ENCODE assay signal across 28 cellular contexts in genomic region chr22:28024422-28024888, GRCh38.
DNase-seq lines count a peak whose midpoint lies in the region; ATAC-seq, FAIRE-seq and TF ChIP-seq lines count a peak whose summit lies in the region.
"Had no signal": no experiment of that assay in that cellular context is flagged by ENCODE, and none has a peak within 500 bp of the region (broad histone marks: within the 10 kb centered on the region; RNA-seq: fewer than 3 reads in every experiment).

No MANE protein-coding gene starts in this region.

- peak overlapping the region; percentile 51 for H4K8ac ChIP-seq in H1 (ENCODE audit: extremely low read depth, insufficient read depth, low read length)

- no peaks in the 10 kb centered on the region for H3K27me3 Mint-ChIP-seq in osteocyte (ENCODE audit: unreplicated experiment)
- H3K27me3 Mint-ChIP-seq: activated naive CD8-positive, alpha-beta T cell treated with anti-CD3 and anti-CD28 coated beads for 36 hours; B cell had no signal

- DNase-seq in activated CD8-positive, alpha-beta memory T cell treated with anti-CD3 and anti-CD28 coated beads, Interleukin-2, amount 50 U/mL, for 48 hours = peak; percentile 42
- no peak for DNase-seq in activated CD8-positive, alpha-beta memory T cell treated with anti-CD3 and anti-CD28 coated beads for 24 hours
- DNase-seq in H1 (ENCODE audit: low read depth in 1 of 2, low spot score in 2 of 2) (no peak), osteocyte (ENCODE audit: extremely low spot score, unreplicated experiment) (peak; percentile 60), upper lobe of right lung (peak; percentile 29), RKO (ENCODE audit: low spot score) (no peak)
- no peak for DNase-seq in activated naive CD4-positive, alpha-beta T cell treated with anti-CD3 and anti-CD28 coated beads, Interleukin-2, amount 50 U/mL, for 72 hours (ENCODE audit: low spot score in 2 of 2)
- DNase-seq: activated CD4-positive, CD25-positive, alpha-beta regulatory T cell treated with anti-CD3 and anti-CD28 coated beads, Interleukin-2, amount 50 U/mL, for 72 hours; activated naive CD8-positive, alpha-beta T cell treated with anti-CD3 and anti-CD28 coated beads for 36 hours; CD8-positive, alpha-beta memory T cell; DMS153; heart right ventricle; left cardiac atrium; mesenchymal stem cell; MM.1S; NCI-H1417; NCI-H2081 treated with DMSO at 0.1 percent for 48 hours; nucleus accumbens; SHP77; stimulated activated CD4-positive, alpha-beta T cell treated with anti-CD3 and anti-CD28 coated beads, Interleukin-4, amount 100 ng/mL, for 4 hours; stimulated activated naive CD8-positive, alpha-beta T cell treated with anti-CD3 and anti-CD28 coated beads, Interleukin-15, Interleukin-2, amounts not matched to agents 100 U/mL and 50 U/mL, for 24 hours had no signal

- no peak overlapping the region for H2BK5ac ChIP-seq in H1 (ENCODE audit: low read depth, low read length)

- no peak overlapping the region for H3K4me3 Mint-ChIP-seq in osteocyte (ENCODE audit: unreplicated experiment)
- H3K4me3 Mint-ChIP-seq: activated naive CD8-positive, alpha-beta T cell treated with anti-CD3 and anti-CD28 coated beads for 36 hours; B cell; CD8-positive, alpha-beta memory T cell had no signal

- H3K9me3 Mint-ChIP-seq in osteocyte (ENCODE audit: unreplicated experiment) = no peaks in the 10 kb centered on the region
- no peaks in the 10 kb centered on the region for H3K9me3 Mint-ChIP-seq in activated naive CD4-positive, alpha-beta T cell treated with anti-CD3 and anti-CD28 coated beads, Interleukin-2, amount 50 U/mL, for 72 hours
- H3K9me3 Mint-ChIP-seq: activated naive CD8-positive, alpha-beta T cell treated with anti-CD3 and anti-CD28 coated beads for 36 hours; CD8-positive, alpha-beta memory T cell had no signal

- TF ChIP-seq CTCF in H1 (IDR thresholded peaks at IDR 0.05; ENCODE audit: control extremely low read depth in 1 of 3, insufficient read depth in 1 of 3, low read depth in 1 of 3, low read length in 3 of 3) (no peak), osteocyte (IDR thresholded peaks at IDR 0.05) (no peak), upper lobe of right lung (IDR thresholded peaks at IDR 0.05) (no peak)

- H4K91ac ChIP-seq in H1 (replicated peaks; ENCODE audit: insufficient read length, low read length) = no peak overlapping the region

- no peaks in the 10 kb centered on the region for H3K36me3 ChIP-seq in H1 (ENCODE audit: control insufficient read depth in 2 of 4, insufficient read depth in 4 of 4, low read length in 3 of 4)
- H3K36me3 ChIP-seq in upper lobe of right lung = no peaks in the 10 kb centered on the region

- CTCF ChIA-PET in H1 (lab: Charles Lee; ENCODE audit: partially characterized antibody) = interaction anchor here (0.7 to 1.2 kb wide), 3 partner anchors 88 to 550 kb away, joined by 3 read pairs; no protein-coding TSS in a partner anchor

- H2BK120ac ChIP-seq in H1 (replicated peaks; ENCODE audit: low read depth, low read length) = no peak overlapping the region

- peaks cover 8% of the 10 kb centered on the region for H3K36me3 Mint-ChIP-seq in osteocyte (ENCODE audit: unreplicated experiment)
- H3K36me3 Mint-ChIP-seq in activated naive CD4-positive, alpha-beta T cell treated with anti-CD3 and anti-CD28 coated beads, Interleukin-2, amount 50 U/mL, for 72 hours = no peaks in the 10 kb centered on the region
- H3K36me3 Mint-ChIP-seq: activated naive CD8-positive, alpha-beta T cell treated with anti-CD3 and anti-CD28 coated beads for 36 hours; CD8-positive, alpha-beta memory T cell had no signal

- peaks cover 0 to 1% of the 10 kb centered on the region in 2 experiments for H4K20me1 ChIP-seq in H1 (replicated peaks in 1 of 2; ENCODE audit: control insufficient read depth in 1 of 2, insufficient read depth in 2 of 2, low read length in 2 of 2)

- H3K27me3 ChIP-seq in H1 (replicated peaks in 1 of 4; ENCODE audit: control insufficient read depth in 3 of 4, extremely low read depth in 1 of 4, insufficient read depth in 3 of 4, low read length in 3 of 4) (no peaks in the 10 kb centered on the region), upper lobe of right lung (no peaks in the 10 kb centered on the region)
- H3K27me3 ChIP-seq: body of pancreas, heart right ventricle, tibial artery had no signal

- no peak overlapping the region for H3K4me2 ChIP-seq in H1 (ENCODE audit: insufficient read depth in 1 of 2, low read depth in 2 of 2, low read length in 2 of 2)

- no peaks in the 10 kb centered on the region for H3K79me2 ChIP-seq in H1 (ENCODE audit: control insufficient read depth in 1 of 2, insufficient read depth in 2 of 2, low read length in 2 of 2)

- no peak overlapping the region for H3K23ac ChIP-seq in H1 (ENCODE audit: insufficient read length)

- H3K4me1 ChIP-seq in H1 (replicated peaks in 1 of 4; ENCODE audit: control insufficient read depth in 3 of 4, insufficient read depth in 4 of 4, low read length in 3 of 4) = peaks cover 0 to 6% (median under 1%) of the 10 kb centered on the region in 4 experiments; a peak in 3 of 7 replicates
- peaks cover 27% of the 10 kb centered on the region for H3K4me1 ChIP-seq in upper lobe of right lung

- no peak for TF ChIP-seq EP300 in H1 (IDR thresholded peaks at IDR 0.05; ENCODE audit: borderline replicate concordance in 1 of 2, low read depth in 2 of 2, low read length in 2 of 2)

- no peak overlapping the region for H3K27ac Mint-ChIP-seq in osteocyte (ENCODE audit: unreplicated experiment)
- H3K27ac Mint-ChIP-seq in activated naive CD4-positive, alpha-beta T cell treated with anti-CD3 and anti-CD28 coated beads, Interleukin-2, amount 50 U/mL, for 72 hours = peak overlapping the region in 1 of 2 donors; percentile 87
- H3K27ac Mint-ChIP-seq: activated naive CD8-positive, alpha-beta T cell treated with anti-CD3 and anti-CD28 coated beads for 36 hours; B cell had no signal

- H2BK12ac ChIP-seq in H1 (ENCODE audit: low read depth, low read length) = no peak overlapping the region

- no peak overlapping the region for H2BK15ac ChIP-seq in H1 (ENCODE audit: low read length)

- ATAC-seq in upper lobe of right lung (no peak), HG02938 (IDR thresholded peaks at IDR 0.05; ENCODE audit: unreplicated experiment) (no peak)
- ATAC-seq in activated naive CD4-positive, alpha-beta T cell treated with anti-CD3 and anti-CD28 coated beads, Interleukin-2, amount 50 U/mL, for 72 hours = no peak
- ATAC-seq: body of pancreas; stimulated activated naive CD8-positive, alpha-beta T cell treated with anti-CD3 and anti-CD28 coated beads, Interleukin-15, Interleukin-2, amounts not matched to agents 100 U/mL and 50 U/mL, for 24 hours had no signal

- H3K23me2 ChIP-seq in H1 (ENCODE audit: low read depth, low read length) = no peaks in the 10 kb centered on the region

- H2BK20ac ChIP-seq in H1 (ENCODE audit: low read length) = no peak overlapping the region

- intact Hi-C loops in upper lobe of right lung (cut with DNase I) = no loop called here

- no peak overlapping the region for H3K56ac ChIP-seq in H1 (replicated peaks; ENCODE audit: insufficient read length, low read depth, low read length)

- H3K9me3 ChIP-seq in H1 (ENCODE audit: insufficient read depth in 2 of 2, low read depth in 1 of 2, low read length in 1 of 2) (no peaks in the 10 kb centered on the region), upper lobe of right lung (no peaks in the 10 kb centered on the region)
- H3K9me3 ChIP-seq: body of pancreas, heart right ventricle, tibial artery had no signal

- FAIRE-seq in H1 (lab: Jason Lieb, UNC) = no peak
- FAIRE-seq: A204.1, G401.6, K562 had no signal

- no peak overlapping the region for H3K14ac ChIP-seq in H1 (ENCODE audit: insufficient read length)

- TF ChIP-seq RAD21 in H1 (IDR thresholded peaks at IDR 0.05 in 1 of 2, conservative IDR thresholded peaks at IDR 0.05 in 1 of 2; ENCODE audit: low read depth in 2 of 2, low read length in 2 of 2) = no peak

- no peak overlapping the region for H3K4me3 ChIP-seq in H1 (ENCODE audit: extremely low read depth in 1 of 4, insufficient read depth in 2 of 4, low read depth in 3 of 4, low read length in 4 of 4)
- no peak overlapping the region for H3K4me3 ChIP-seq in upper lobe of right lung
- H3K4me3 ChIP-seq: body of pancreas, heart right ventricle, K562, tibial artery had no signal

- H3K4me1 Mint-ChIP-seq in osteocyte (ENCODE audit: unreplicated experiment) = peaks cover 26% of the 10 kb centered on the region
- H3K4me1 Mint-ChIP-seq: CD8-positive, alpha-beta memory T cell had no signal

- POLR2A ChIA-PET in H1 (lab: Charles Lee; ENCODE audit: partially characterized antibody) = no interaction called here

- H3K27ac ChIP-seq in H1 (ENCODE audit: low read depth, low read length) (no peak overlapping the region), upper lobe of right lung (no peak overlapping the region)
- H3K27ac ChIP-seq: body of pancreas, tibial artery had no signal

- H3K18ac ChIP-seq in H1 (ENCODE audit: extremely low read depth, low read length) = no peak overlapping the region

- no peak overlapping the region for H2AFZ ChIP-seq in H1 (ENCODE audit: low read length)

- no peak overlapping the region for H3K4ac ChIP-seq in H1 (replicated peaks; ENCODE audit: insufficient read length, low read depth, low read length)

- TF ChIP-seq POLR2A in H1 (IDR thresholded peaks at IDR 0.05; ENCODE audit: control extremely low read depth in 1 of 2, low read depth in 2 of 2, low read length in 2 of 2) = no peak

- WGBS in H1 (ENCODE audit: extremely low coverage in 1 of 2, insufficient coverage in 1 of 2, insufficient read length in 1 of 2, insufficient replicate concordance in 2 of 2, low coverage in 1 of 2, low lambda C conversion rate in 2 of 2, missing lambda C conversion rate in 1 of 2), 2 experiments = 83% methylated on average over 4 of the region's 4 CpGs; no CpG with 5 or more reads in 1 of the 2 experiments

- H4K5ac ChIP-seq in H1 (ENCODE audit: insufficient read length, low read depth, low read length) = no peak overlapping the region

- H3K9ac ChIP-seq in H1 (replicated peaks in 1 of 4; ENCODE audit: extremely low read depth in 1 of 4, low read depth in 3 of 4, low read length in 3 of 4) = no peak overlapping the region

- H2AK5ac ChIP-seq in H1 (ENCODE audit: low read depth, low read length) = no peak overlapping the region

- no peaks in the 10 kb centered on the region for H3K79me1 ChIP-seq in H1 (ENCODE audit: low read depth, low read length)

TF ChIP-seq in H1, 55 proteins besides CTCF, POLR2A, EP300 and RAD21:
- TF ChIP-seq SP2 (IDR thresholded peaks at IDR 0.05; ENCODE audit: low read length) = no peak
- TF ChIP-seq EGR1 (IDR thresholded peaks at IDR 0.05; ENCODE audit: borderline replicate concordance, low read depth, low read length) = no peak
- TF ChIP-seq CEBPB (IDR thresholded peaks at IDR 0.05; ENCODE audit: low read depth, low read length) = no peak

Comparison
In these comparisons a context has a peak if more than half of its experiments do, and no peak if none do; other contexts are left out.
1. DNase-seq: peak in activated CD8-positive, alpha-beta memory T cell treated with anti-CD3 and anti-CD28 coated beads, Interleukin-2, amount 50 U/mL, for 48 hours (single experiment), osteocyte (single experiment) and upper lobe of right lung (single experiment); none in activated CD8-positive, alpha-beta memory T cell treated with anti-CD3 and anti-CD28 coated beads for 24 hours (single experiment), H1 (0 of 2), RKO (single experiment) and activated naive CD4-positive, alpha-beta T cell treated with anti-CD3 and anti-CD28 coated beads, Interleukin-2, amount 50 U/mL, for 72 hours (0 of 2).